14 cellular contexts compared by ENCODE assay signal in the genomic region with DNA sequence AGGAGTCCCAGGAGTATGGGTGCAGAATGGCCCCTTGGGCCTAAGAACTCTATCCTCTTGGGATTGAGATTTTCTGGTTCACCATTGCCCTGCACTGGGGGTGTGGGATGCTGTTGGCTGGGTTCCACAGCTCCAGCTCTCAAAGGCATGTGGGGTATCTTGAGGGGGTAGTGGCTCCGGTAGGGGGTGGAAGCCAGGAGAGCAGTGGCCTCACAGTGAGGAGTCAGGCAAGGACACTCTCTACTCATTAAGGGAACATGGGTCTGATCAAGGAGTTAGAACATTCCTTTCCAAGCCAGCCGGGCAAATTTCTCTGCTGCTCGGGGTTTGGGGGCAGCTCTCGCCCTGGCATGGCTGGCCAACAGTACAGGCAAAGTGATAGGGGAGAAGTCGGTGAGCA. TPM values are rescaled to one million over a fixed set of nuclear protein-coding genes. Genes with fewer than 3 reads are reported as not detected.
A peak's percentile ranks its signal among the peaks of the same experiment; 100 is the strongest.
DNase-seq lines count a peak whose midpoint lies in the region; ATAC-seq and TF ChIP-seq lines count a peak whose summit lies in the region.
"Had no signal": no experiment of that assay in that cellular context is flagged by ENCODE, and none has a peak within 500 bp of the region (broad histone marks: within the 10 kb centered on the region; RNA-seq: fewer than 3 reads in every experiment).

No MANE protein-coding gene starts in this region.

- peak overlapping the region; percentile 72 for H3K27ac Mint-ChIP-seq in activated naive CD4-positive, alpha-beta T cell treated with anti-CD3 and anti-CD28 coated beads for 36 hours
- H3K27ac Mint-ChIP-seq in glutamatergic neuron (ENCODE audit: unreplicated experiment) = peak overlapping the region; percentile 28
- peak overlapping the region; percentile 95 for H3K27ac Mint-ChIP-seq in stimulated activated effector memory CD8-positive, alpha-beta T cell treated with anti-CD3 and anti-CD28 coated beads, Interleukin-12 subunit alpha, Interleukin-12 subunit beta, amount 100 ng/mL, for 72 hours

- H3K9me3 Mint-ChIP-seq in activated naive CD4-positive, alpha-beta T cell treated with anti-CD3 and anti-CD28 coated beads for 36 hours = no peaks in the 10 kb centered on the region
- H3K9me3 Mint-ChIP-seq in glutamatergic neuron (ENCODE audit: unreplicated experiment) = peaks cover 7% of the 10 kb centered on the region
- H3K9me3 Mint-ChIP-seq in stimulated activated effector memory CD8-positive, alpha-beta T cell treated with anti-CD3 and anti-CD28 coated beads, Interleukin-12 subunit alpha, Interleukin-12 subunit beta, amount 100 ng/mL, for 72 hours = no peaks in the 10 kb centered on the region

- intact Hi-C loops in activated naive CD4-positive, alpha-beta T cell treated with anti-CD3 and anti-CD28 coated beads for 36 hours (cut with micrococcal nuclease) = no loop called here

- no peak for ATAC-seq in stimulated activated effector memory CD8-positive, alpha-beta T cell treated with anti-CD3 and anti-CD28 coated beads, Interleukin-12 subunit alpha, Interleukin-12 subunit beta, amount 100 ng/mL, for 72 hours
- ATAC-seq in left lobe of liver = no peak
- ATAC-seq: esophagus mucosa, K562 had no signal

- H3K27me3 Mint-ChIP-seq in activated naive CD4-positive, alpha-beta T cell treated with anti-CD3 and anti-CD28 coated beads for 36 hours (ENCODE audit: low read depth) = no peaks in the 10 kb centered on the region
- H3K27me3 Mint-ChIP-seq in glutamatergic neuron (ENCODE audit: unreplicated experiment) = no peaks in the 10 kb centered on the region

- peaks cover 54% of the 10 kb centered on the region for H3K4me1 Mint-ChIP-seq in activated naive CD4-positive, alpha-beta T cell treated with anti-CD3 and anti-CD28 coated beads for 36 hours (ENCODE audit: low read depth)
- H3K4me1 Mint-ChIP-seq in glutamatergic neuron (ENCODE audit: low read depth, unreplicated experiment) = peaks cover 16% of the 10 kb centered on the region
- peaks cover 54% of the 10 kb centered on the region for H3K4me1 Mint-ChIP-seq in stimulated activated effector memory CD8-positive, alpha-beta T cell treated with anti-CD3 and anti-CD28 coated beads, Interleukin-12 subunit alpha, Interleukin-12 subunit beta, amount 100 ng/mL, for 72 hours

- H3K4me3 Mint-ChIP-seq in activated naive CD4-positive, alpha-beta T cell treated with anti-CD3 and anti-CD28 coated beads for 36 hours = no peak overlapping the region
- no peak overlapping the region for H3K4me3 Mint-ChIP-seq in glutamatergic neuron (ENCODE audit: unreplicated experiment)
- no peak overlapping the region for H3K4me3 Mint-ChIP-seq in stimulated activated effector memory CD8-positive, alpha-beta T cell treated with anti-CD3 and anti-CD28 coated beads, Interleukin-12 subunit alpha, Interleukin-12 subunit beta, amount 100 ng/mL, for 72 hours

- DNase-seq in activated naive CD4-positive, alpha-beta T cell treated with anti-CD3 and anti-CD28 coated beads for 36 hours = no peak
- DNase-seq in activated naive CD4-positive, alpha-beta T cell treated with Interleukin-2 at 50 U/mL for 16 hours = no peak
- DNase-seq in UCSD-AML1 (lab: John Stamatoyannopoulos, UW; ENCODE audit: unreplicated experiment) (peak; percentile 39), glutamatergic neuron (no peak), left lobe of liver (ENCODE audit: low spot score) (no peak), HT-29 (ENCODE audit: low spot score) (no peak), NCI-H510A treated with DMSO at 0.1 percent for 48 hours (lab: John Stamatoyannopoulos, UW) (no peak)
- no peak for DNase-seq in stimulated activated effector memory CD8-positive, alpha-beta T cell treated with anti-CD3 and anti-CD28 coated beads, Interleukin-12 subunit alpha, Interleukin-12 subunit beta, amount 100 ng/mL, for 72 hours (ENCODE audit: low spot score in 2 of 2)
- DNase-seq: caudate nucleus, DMS79, NCI-H146, SHP77 treated with DMSO at 0.1 percent for 48 hours had no signal

- no peak for TF ChIP-seq CTCF in glutamatergic neuron (IDR thresholded peaks at IDR 0.05; ENCODE audit: partially characterized antibody, unreplicated experiment)

- CTCF ChIA-PET in activated naive CD4-positive, alpha-beta T cell treated with anti-CD3 and anti-CD28 coated beads for 36 hours (lab: Charles Lee) = no interaction called here

- H3K36me3 Mint-ChIP-seq in activated naive CD4-positive, alpha-beta T cell treated with anti-CD3 and anti-CD28 coated beads for 36 hours (ENCODE audit: low read depth) = peaks cover 23% of the 10 kb centered on the region
- H3K36me3 Mint-ChIP-seq in glutamatergic neuron (ENCODE audit: unreplicated experiment) = no peaks in the 10 kb centered on the region
- H3K36me3 Mint-ChIP-seq in stimulated activated effector memory CD8-positive, alpha-beta T cell treated with anti-CD3 and anti-CD28 coated beads, Interleukin-12 subunit alpha, Interleukin-12 subunit beta, amount 100 ng/mL, for 72 hours = peaks cover 38% of the 10 kb centered on the region

RNA-seq across cellular contexts. Expression of a gene that starts 33.0 kb away (rescaled TPM):
- total RNA-seq in activated naive CD4-positive, alpha-beta T cell treated with anti-CD3 and anti-CD28 coated beads for 36 hours = 100 to 1,000 TPM; 200 to 203 TPM
- total RNA-seq in glutamatergic neuron (ENCODE audit: unreplicated experiment) (199 TPM), left lobe of liver (83.2 TPM)
- 117 and 123 TPM in 2 replicates for total RNA-seq in HT-29 (2014; rRNA removed; shearing (Covaris generic))

Comparison
In these comparisons a context has a peak if more than half of its experiments do, and no peak if none do; other contexts are left out.
1. H3K27ac Mint-ChIP-seq: peak in every context shown above with its lines; median percentile 95 in stimulated activated effector memory CD8-positive, alpha-beta T cell treated with anti-CD3 and anti-CD28 coated beads, Interleukin-12 subunit alpha, Interleukin-12 subunit beta, amount 100 ng/mL, for 72 hours; 72 in activated naive CD4-positive, alpha-beta T cell treated with anti-CD3 and anti-CD28 coated beads for 36 hours; 28 in glutamatergic neuron.